16 cellular contexts compared by ENCODE assay signal in the genomic region with DNA sequence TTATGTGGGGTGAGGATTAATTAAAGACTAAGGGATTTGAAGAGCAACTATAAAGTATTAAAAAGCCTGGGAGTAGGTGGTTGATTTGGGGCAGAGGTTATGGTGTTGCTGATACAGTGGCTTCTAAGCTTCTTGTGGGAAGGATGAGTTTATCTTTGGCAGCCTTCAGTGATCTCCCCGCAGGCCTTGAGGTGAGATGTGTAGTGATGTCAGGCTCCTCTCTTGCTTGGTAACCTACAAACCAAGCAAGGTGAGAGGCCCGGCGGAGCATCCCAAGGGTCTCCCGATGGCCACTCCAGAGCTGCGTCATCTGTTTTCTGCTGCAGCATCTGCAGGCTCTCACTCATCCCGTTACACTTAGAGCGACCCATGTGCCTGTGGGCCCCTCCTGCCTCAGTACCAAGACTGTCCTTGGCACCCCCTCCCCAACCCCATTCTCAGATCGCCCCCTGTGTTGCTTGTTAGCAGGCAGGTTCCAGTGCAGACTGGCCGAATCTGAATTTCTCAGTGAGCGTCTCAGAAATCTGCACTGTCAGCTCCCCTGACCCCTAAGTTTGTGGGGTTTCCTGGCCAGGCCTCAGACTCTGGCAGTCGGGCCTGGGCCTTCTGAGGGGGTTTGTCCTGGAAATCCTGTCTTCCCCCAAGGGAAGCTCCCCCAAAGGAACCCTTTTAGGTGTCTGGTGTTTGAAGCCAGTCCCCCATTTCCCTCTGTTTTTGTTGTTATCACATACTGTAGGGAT.
DNase-seq lines count a peak whose midpoint lies in the region; ATAC-seq and TF ChIP-seq lines count a peak whose summit lies in the region.
"Had no signal": no experiment of that assay in that cellular context is flagged by ENCODE, and none has a peak within 500 bp of the region (broad histone marks: within the 10 kb centered on the region; RNA-seq: fewer than 3 reads in every experiment).

No MANE protein-coding gene starts in this region.

- dilution Hi-C loops in mammary epithelial cell (cut with HindIII; ENCODE audit: low sequenced_read_pairs), result no loop called here

- H3K36me3 ChIP-seq in ascending aorta (no peaks in the 10 kb centered on the region), aorta (ENCODE audit: control insufficient read depth in 1 of 2, insufficient read depth in 2 of 2, low read length in 1 of 2) (no peaks in the 10 kb centered on the region), SK-N-SH (replicated peaks in 1 of 2; ENCODE audit: control insufficient read depth in 1 of 2, insufficient read depth in 2 of 2, low read length in 1 of 2) (peaks cover 0 to 3% of the 10 kb centered on the region in 2 experiments), mammary epithelial cell (ENCODE audit: insufficient read depth, low read length) (no peaks in the 10 kb centered on the region)
- H3K36me3 ChIP-seq: vagina had no signal

- H3K4me3 Mint-ChIP-seq in natural killer cell (no peak overlapping the region), naive B cell (peak overlapping the region; percentile 32 to 96 (median 92))
- H3K4me3 Mint-ChIP-seq in natural killer cell treated with Interleukin-12 subunit alpha and Interleukin-12 subunit beta and Interleukin-15 and Interleukin-18, amount 100 ng/mL, for 72 hours, result no peak overlapping the region
- H3K4me3 Mint-ChIP-seq in activated CD8-positive, alpha-beta T cell treated with anti-CD3 and anti-CD28 coated beads for 36 hours, result no peak overlapping the region

- TF ChIP-seq EP300 in SK-N-SH (IDR thresholded peaks at IDR 0.05; ENCODE audit: borderline replicate concordance in 1 of 2, low read depth in 1 of 2, low read length in 1 of 2), result no peak

- POLR2A ChIA-PET in SK-N-SH (lab: Yijun Ruan, JAX), result no interaction called here
- POLR2A ChIA-PET in activated CD8-positive, alpha-beta T cell treated with anti-CD3 and anti-CD28 coated beads for 36 hours (lab: Charles Lee), result no interaction called here

- in situ Hi-C loops in mammary epithelial cell (cut with MboI; ENCODE audit: low sequenced_read_pairs in 2 of 2), result no loop called here

- no peak for ATAC-seq in natural killer cell
- ATAC-seq in natural killer cell treated with Interleukin-12 subunit alpha and Interleukin-12 subunit beta and Interleukin-15 and Interleukin-18, amount 100 ng/mL, for 72 hours, result no peak
- ATAC-seq in naive B cell (ENCODE audit: low read depth in 2 of 2), result no peak
- no peak for ATAC-seq in aorta (ENCODE audit: low FRiP score)
- ATAC-seq in activated CD8-positive, alpha-beta T cell treated with anti-CD3 and anti-CD28 coated beads for 36 hours, result no peak

- no peak for TF ChIP-seq RAD21 in SK-N-SH (IDR thresholded peaks at IDR 0.05; ENCODE audit: low read length)

- H3F3A ChIP-seq in SK-N-SH (replicated peaks; ENCODE audit: insufficient read depth), result no peaks in the 10 kb centered on the region

- no peak for TF ChIP-seq CTCF in natural killer cell (IDR thresholded peaks at IDR 0.05)
- TF ChIP-seq CTCF in ascending aorta (IDR thresholded peaks at IDR 0.05), result no peak
- no peak for TF ChIP-seq CTCF in SK-N-SH (IDR thresholded peaks at IDR 0.05)
- no peak for TF ChIP-seq CTCF in mammary epithelial cell (conservative IDR thresholded peaks at IDR 0.05 in 1 of 2, IDR thresholded peaks at IDR 0.05 in 1 of 2; ENCODE audit: extremely low read depth in 1 of 2, insufficient read depth in 1 of 2, low read depth in 1 of 2, low read length in 2 of 2)
- TF ChIP-seq CTCF in activated CD8-positive, alpha-beta T cell treated with anti-CD3 and anti-CD28 coated beads for 36 hours (IDR thresholded peaks at IDR 0.05), result no peak

- H2AFZ ChIP-seq in SK-N-SH (ENCODE audit: low read depth), result no peak overlapping the region
- no peak overlapping the region for H2AFZ ChIP-seq in mammary epithelial cell (ENCODE audit: low read depth, low read length)

- H3K4me1 Mint-ChIP-seq in natural killer cell, result peaks cover 56 to 71% of the 10 kb centered on the region in 2 donors
- H3K4me1 Mint-ChIP-seq in natural killer cell treated with Interleukin-12 subunit alpha and Interleukin-12 subunit beta and Interleukin-15 and Interleukin-18, amount 100 ng/mL, for 72 hours (ENCODE audit: low read depth in 2 of 2), result peaks cover 58 to 66% of the 10 kb centered on the region in 2 donors
- peaks cover 59 to 78% (median 77%) of the 10 kb centered on the region in 3 donors for H3K4me1 Mint-ChIP-seq in naive B cell
- peaks cover 60% of the 10 kb centered on the region for H3K4me1 Mint-ChIP-seq in activated CD8-positive, alpha-beta T cell treated with anti-CD3 and anti-CD28 coated beads for 36 hours (ENCODE audit: low read depth)

- H3K4me2 ChIP-seq in SK-N-SH, result no peak overlapping the region
- H3K4me2 ChIP-seq in mammary epithelial cell (ENCODE audit: insufficient read depth, low read depth, low read length), result no peak overlapping the region

- no peaks in the 10 kb centered on the region for H3K36me3 Mint-ChIP-seq in natural killer cell
- H3K36me3 Mint-ChIP-seq in natural killer cell treated with Interleukin-12 subunit alpha and Interleukin-12 subunit beta and Interleukin-15 and Interleukin-18, amount 100 ng/mL, for 72 hours, result no peaks in the 10 kb centered on the region
- H3K36me3 Mint-ChIP-seq in naive B cell, result no peaks in the 10 kb centered on the region
- H3K36me3 Mint-ChIP-seq in activated CD8-positive, alpha-beta T cell treated with anti-CD3 and anti-CD28 coated beads for 36 hours (ENCODE audit: low read depth), result peaks cover 4% of the 10 kb centered on the region

- H3K9me3 ChIP-seq in ascending aorta, result no peaks in the 10 kb centered on the region
- no peaks in the 10 kb centered on the region for H3K9me3 ChIP-seq in aorta (ENCODE audit: control insufficient read depth, low read length)
- no peaks in the 10 kb centered on the region for H3K9me3 ChIP-seq in SK-N-SH
- no peaks in the 10 kb centered on the region for H3K9me3 ChIP-seq in mammary epithelial cell (replicated peaks; ENCODE audit: insufficient read depth, low read length)
- H3K9me3 ChIP-seq: vagina had no signal

- H3K9me3 Mint-ChIP-seq in natural killer cell (no peaks in the 10 kb centered on the region), naive B cell (no peaks in the 10 kb centered on the region)
- no peaks in the 10 kb centered on the region for H3K9me3 Mint-ChIP-seq in natural killer cell treated with Interleukin-12 subunit alpha and Interleukin-12 subunit beta and Interleukin-15 and Interleukin-18, amount 100 ng/mL, for 72 hours
- no peaks in the 10 kb centered on the region for H3K9me3 Mint-ChIP-seq in activated CD8-positive, alpha-beta T cell treated with anti-CD3 and anti-CD28 coated beads for 36 hours

- H3K9ac ChIP-seq in SK-N-SH, result no peak overlapping the region
- no peak overlapping the region for H3K9ac ChIP-seq in mammary epithelial cell (ENCODE audit: insufficient read depth, low read length)

- H3K4me3 ChIP-seq in ascending aorta, result no peak overlapping the region
- no peak overlapping the region for H3K4me3 ChIP-seq in aorta (ENCODE audit: low read length in 2 of 2)
- H3K4me3 ChIP-seq in SK-N-SH (ENCODE audit: low read depth in 2 of 2, low read length in 1 of 2), result no peak overlapping the region
- no peak overlapping the region for H3K4me3 ChIP-seq in mammary epithelial cell (replicated peaks in 1 of 3; ENCODE audit: insufficient read depth in 1 of 3, low read depth in 2 of 3, low read length in 3 of 3)
- H3K4me3 ChIP-seq: vagina had no signal

- H3K9me2 ChIP-seq in SK-N-SH, result no peaks in the 10 kb centered on the region

- H4K20me1 ChIP-seq in SK-N-SH (ENCODE audit: insufficient read depth) (peaks cover 95% of the 10 kb centered on the region), mammary epithelial cell (ENCODE audit: insufficient read depth, low read length) (no peaks in the 10 kb centered on the region)

- DNase-seq in natural killer cell, result no peak
- no peak for DNase-seq in natural killer cell treated with Interleukin-12 subunit alpha and Interleukin-12 subunit beta and Interleukin-15 and Interleukin-18, amount 100 ng/mL, for 72 hours (ENCODE audit: low spot score)
- DNase-seq in ascending aorta (ENCODE audit: low spot score in 2 of 2), result no peak
- DNase-seq in naive B cell, result no peak
- DNase-seq in aorta, result no peak
- DNase-seq in SK-N-SH, result no peak
- DNase-seq in mammary epithelial cell, result no peak
- DNase-seq in activated CD8-positive, alpha-beta T cell treated with anti-CD3 and anti-CD28 coated beads for 36 hours, result no peak
- DNase-seq: activated CD4-positive, alpha-beta T cell treated with anti-CD3 and anti-CD28 coated beads, Interleukin-2, amount 50 U/mL, for 48 hours; Calu3; foreskin melanocyte; GF-D8; H7; stimulated activated CD4-positive, alpha-beta T cell treated with anti-CD3 and anti-CD28 coated beads, Interleukin-12 subunit alpha, Interleukin-12 subunit beta, amount 100 ng/mL, for 4 hours; stimulated activated naive CD4-positive, alpha-beta T cell treated with Interleukin-2 at 50 U/mL for 16 hours had no signal

- intact Hi-C loops in natural killer cell (cut with micrococcal nuclease) (no loop called here), ascending aorta (cut with DNase I) (no loop called here), aorta (cut with DNase I) (no loop called here), mammary epithelial cell (cut with micrococcal nuclease) (no loop called here)
- intact Hi-C loops in activated CD8-positive, alpha-beta T cell treated with anti-CD3 and anti-CD28 coated beads for 36 hours (cut with micrococcal nuclease), result no loop called here

- H3K27ac ChIP-seq in ascending aorta (peak overlapping the region; percentile 67 to 69), aorta (ENCODE audit: low read depth in 1 of 2, low read length in 2 of 2) (no peak overlapping the region), SK-N-SH (ENCODE audit: low read depth in 2 of 2, low read length in 1 of 2) (no peak overlapping the region), mammary epithelial cell (ENCODE audit: insufficient read depth, low read depth, low read length) (no peak overlapping the region)
- H3K27ac ChIP-seq: vagina had no signal

- H3K27me3 ChIP-seq in ascending aorta (no peaks in the 10 kb centered on the region), aorta (ENCODE audit: control insufficient read depth in 1 of 2, insufficient read depth in 2 of 2, low read length in 1 of 2) (no peaks in the 10 kb centered on the region), SK-N-SH (ENCODE audit: insufficient read depth) (no peaks in the 10 kb centered on the region), mammary epithelial cell (ENCODE audit: insufficient read depth, low read length) (no peaks in the 10 kb centered on the region)
- H3K27me3 ChIP-seq: vagina had no signal

- no TSS peak for BruUV-seq in mammary epithelial cell (replicated peaks; lab: Mats Ljungman, UMichigan)

- H3K27me3 Mint-ChIP-seq in natural killer cell (ENCODE audit: low read depth in 2 of 2), result no peaks in the 10 kb centered on the region
- H3K27me3 Mint-ChIP-seq in natural killer cell treated with Interleukin-12 subunit alpha and Interleukin-12 subunit beta and Interleukin-15 and Interleukin-18, amount 100 ng/mL, for 72 hours, result no peaks in the 10 kb centered on the region
- no peaks in the 10 kb centered on the region for H3K27me3 Mint-ChIP-seq in naive B cell
- no peaks in the 10 kb centered on the region for H3K27me3 Mint-ChIP-seq in activated CD8-positive, alpha-beta T cell treated with anti-CD3 and anti-CD28 coated beads for 36 hours

- H3K4me1 ChIP-seq in ascending aorta, result peaks cover 16 to 46% of the 10 kb centered on the region in 2 donors
- H3K4me1 ChIP-seq in aorta (ENCODE audit: control insufficient read depth in 1 of 2, insufficient read depth in 2 of 2, low read length in 2 of 2), result peaks cover 1 to 5% of the 10 kb centered on the region in 2 donors
- peaks cover 24 to 52% of the 10 kb centered on the region in 2 experiments; a peak in 3 of 4 replicates for H3K4me1 ChIP-seq in SK-N-SH (ENCODE audit: control insufficient read depth in 1 of 2, insufficient read depth in 2 of 2, low read depth in 1 of 2, low read length in 1 of 2)
- no peaks in the 10 kb centered on the region for H3K4me1 ChIP-seq in mammary epithelial cell (ENCODE audit: insufficient read depth, low read length)

- 79 to 80% methylated on average over 11 of the region's 11 CpGs for whole genome bisulfite sequencing in aorta, 2 donors
- whole genome bisulfite sequencing in SK-N-SH (ENCODE audit: low lambda C conversion rate), result 91% methylated on average over 11 of the region's 11 CpGs
- 98% methylated on average over 7 of the region's 11 CpGs for WGBS in mammary epithelial cell (ENCODE audit: low coverage, missing lambda C conversion rate)

- peak overlapping the region; percentile 89 to 90 for H3K27ac Mint-ChIP-seq in natural killer cell
- peak overlapping the region in 1 of 2 donors; percentile 91 for H3K27ac Mint-ChIP-seq in natural killer cell treated with Interleukin-12 subunit alpha and Interleukin-12 subunit beta and Interleukin-15 and Interleukin-18, amount 100 ng/mL, for 72 hours
- H3K27ac Mint-ChIP-seq in naive B cell, result peak overlapping the region; percentile 98 to 99 (median 98)
- no peak overlapping the region for H3K27ac Mint-ChIP-seq in activated CD8-positive, alpha-beta T cell treated with anti-CD3 and anti-CD28 coated beads for 36 hours

- H3K79me2 ChIP-seq in SK-N-SH (ENCODE audit: insufficient read depth), result peaks cover 88% of the 10 kb centered on the region
- peaks cover 99% of the 10 kb centered on the region for H3K79me2 ChIP-seq in mammary epithelial cell (ENCODE audit: insufficient read depth, low read length)

- CTCF ChIA-PET in SK-N-SH (lab: Yijun Ruan, JAX), result interaction anchor here (0.8 to 1.4 kb wide), 2 partner anchors 9 to 484 kb away, joined by 4 read pairs; no protein-coding TSS in a partner anchor
- CTCF ChIA-PET in mammary epithelial cell (lab: Charles Lee; ENCODE audit: low non-redundant PET), result no interaction called here
- CTCF ChIA-PET in activated CD8-positive, alpha-beta T cell treated with anti-CD3 and anti-CD28 coated beads for 36 hours (lab: Charles Lee), result interaction anchor here (2.5 kb wide), 1 partner anchor 21 kb away, joined by 10 read pairs; no protein-coding TSS in a partner anchor

Comparison
In these comparisons a context has a peak if more than half of its experiments do, and no peak if none do; other contexts are left out.
1. H3K4me3 Mint-ChIP-seq: peak in naive B cell (8 of 8); none in natural killer cell (single experiment), natural killer cell treated with Interleukin-12 subunit alpha and Interleukin-12 subunit beta and Interleukin-15 and Interleukin-18, amount 100 ng/mL, for 72 hours (single experiment) and activated CD8-positive, alpha-beta T cell treated with anti-CD3 and anti-CD28 coated beads for 36 hours (single experiment).
2. H3K27ac ChIP-seq: peak in ascending aorta (2 of 2); none in aorta (0 of 2), SK-N-SH (0 of 2) and mammary epithelial cell (single experiment).